23 cellular contexts compared by ENCODE assay signal in the genomic region with DNA sequence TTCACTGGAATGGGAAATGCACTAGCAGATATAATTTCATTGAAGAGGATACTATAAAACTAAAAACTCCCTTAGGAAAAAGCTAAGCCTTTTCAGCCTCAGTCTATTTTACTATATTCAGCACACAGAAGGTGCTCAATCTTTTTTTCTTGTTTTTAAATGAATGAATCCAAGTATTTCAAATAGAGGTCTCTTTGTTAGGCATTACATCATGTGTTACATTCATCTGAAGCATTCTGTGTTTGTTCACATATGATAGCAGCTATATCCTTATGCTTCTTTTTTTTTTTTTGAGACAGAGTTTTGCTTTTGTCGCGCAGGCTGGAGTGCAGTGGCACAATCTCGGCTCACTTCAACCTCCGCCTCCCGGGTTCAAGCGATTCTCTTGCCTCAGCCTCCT.
"Had no signal": no experiment of that assay in that cellular context is flagged by ENCODE, and none has a peak within 500 bp of the region (broad histone marks: within the 10 kb centered on the region; RNA-seq: fewer than 3 reads in every experiment).

No MANE protein-coding gene starts in this region.

- H3K27me3 Mint-ChIP-seq: dendritic cell treated with granulocyte-macrophage colony-stimulating factor and Interleukin-4, amounts not matched to agents 40 ng/mL and 50 ng/mL, for 4 days; naive B cell; natural killer cell treated with Interleukin-12 subunit alpha and Interleukin-12 subunit beta and Interleukin-15 and Interleukin-18, amount 100 ng/mL, for 72 hours; progenitor cell of endocrine pancreas; stimulated activated naive CD8-positive, alpha-beta T cell treated with anti-CD3 and anti-CD28 coated beads, Interleukin-15, Interleukin-2, amounts not matched to agents 100 ng/mL and 50 ng/mL, for 24 hours had no signal

- H3K36me3 Mint-ChIP-seq: mesothelial cell of epicardium had no signal

- H3K4me3 Mint-ChIP-seq: dendritic cell treated with granulocyte-macrophage colony-stimulating factor and Interleukin-4, amounts not matched to agents 40 ng/mL and 50 ng/mL, for 4 days; endodermal cell; immature natural killer cell; mesothelial cell of epicardium; natural killer cell treated with Interleukin-12 subunit alpha and Interleukin-12 subunit beta and Interleukin-15 and Interleukin-18, amount 100 ng/mL, for 72 hours; neural crest cell; stimulated activated effector memory CD8-positive, alpha-beta T cell treated with anti-CD3 and anti-CD28 coated beads, Interleukin-12 subunit alpha, Interleukin-12 subunit beta, amount 100 ng/mL, for 72 hours; stimulated activated naive CD8-positive, alpha-beta T cell treated with anti-CD3 and anti-CD28 coated beads, Interleukin-15, Interleukin-2, amounts not matched to agents 100 ng/mL and 50 ng/mL, for 24 hours had no signal

- H3K9me3 Mint-ChIP-seq: dendritic cell treated with granulocyte-macrophage colony-stimulating factor and Interleukin-4, amounts not matched to agents 40 ng/mL and 50 ng/mL, for 4 days; immature natural killer cell; mesothelial cell of epicardium; natural killer cell treated with Interleukin-12 subunit alpha and Interleukin-12 subunit beta and Interleukin-15 and Interleukin-18, amount 100 ng/mL, for 72 hours; neural crest cell; stimulated activated effector memory CD8-positive, alpha-beta T cell treated with anti-CD3 and anti-CD28 coated beads, Interleukin-12 subunit alpha, Interleukin-12 subunit beta, amount 100 ng/mL, for 72 hours had no signal

- H3K27ac Mint-ChIP-seq: dendritic cell treated with granulocyte-macrophage colony-stimulating factor and Interleukin-4, amounts not matched to agents 40 ng/mL and 50 ng/mL, for 4 days; endodermal cell; immature natural killer cell; mesothelial cell of epicardium; natural killer cell treated with Interleukin-12 subunit alpha and Interleukin-12 subunit beta and Interleukin-15 and Interleukin-18, amount 100 ng/mL, for 72 hours; progenitor cell of endocrine pancreas; stimulated activated effector memory CD8-positive, alpha-beta T cell treated with anti-CD3 and anti-CD28 coated beads, Interleukin-12 subunit alpha, Interleukin-12 subunit beta, amount 100 ng/mL, for 72 hours; stimulated activated naive CD8-positive, alpha-beta T cell treated with anti-CD3 and anti-CD28 coated beads, Interleukin-15, Interleukin-2, amounts not matched to agents 100 ng/mL and 50 ng/mL, for 24 hours had no signal

- H3K4me1 Mint-ChIP-seq: endodermal cell; immature natural killer cell; naive B cell; neural crest cell; stimulated activated effector memory CD8-positive, alpha-beta T cell treated with anti-CD3 and anti-CD28 coated beads, Interleukin-12 subunit alpha, Interleukin-12 subunit beta, amount 100 ng/mL, for 72 hours had no signal

- DNase-seq: effector CD8-positive, alpha-beta T cell; endodermal cell; foreskin fibroblast; hypothalamus; immature natural killer cell; mesenchymal stem cell; mucosa of descending colon; naive B cell; pancreas; stimulated activated CD4-positive, alpha-beta T cell treated with anti-CD3 and anti-CD28 coated beads, Interleukin-2, amount 100 ng/mL, for 24 hours; stimulated activated CD4-positive, alpha-beta T cell treated with anti-CD3 and anti-CD28 coated beads, Interleukin-4, amount 100 ng/mL, for 24 hours; transverse colon; upper lobe of right lung; uterus had no signal

- ATAC-seq: esophagus mucosa; mucosa of descending colon; natural killer cell treated with Interleukin-12 subunit alpha and Interleukin-12 subunit beta and Interleukin-15 and Interleukin-18, amount 100 ng/mL, for 72 hours; pancreas; sciatic nerve; stimulated activated effector memory CD8-positive, alpha-beta T cell treated with anti-CD3 and anti-CD28 coated beads, Interleukin-12 subunit alpha, Interleukin-12 subunit beta, amount 100 ng/mL, for 72 hours; upper lobe of right lung had no signal
